In the genomic region with DNA sequence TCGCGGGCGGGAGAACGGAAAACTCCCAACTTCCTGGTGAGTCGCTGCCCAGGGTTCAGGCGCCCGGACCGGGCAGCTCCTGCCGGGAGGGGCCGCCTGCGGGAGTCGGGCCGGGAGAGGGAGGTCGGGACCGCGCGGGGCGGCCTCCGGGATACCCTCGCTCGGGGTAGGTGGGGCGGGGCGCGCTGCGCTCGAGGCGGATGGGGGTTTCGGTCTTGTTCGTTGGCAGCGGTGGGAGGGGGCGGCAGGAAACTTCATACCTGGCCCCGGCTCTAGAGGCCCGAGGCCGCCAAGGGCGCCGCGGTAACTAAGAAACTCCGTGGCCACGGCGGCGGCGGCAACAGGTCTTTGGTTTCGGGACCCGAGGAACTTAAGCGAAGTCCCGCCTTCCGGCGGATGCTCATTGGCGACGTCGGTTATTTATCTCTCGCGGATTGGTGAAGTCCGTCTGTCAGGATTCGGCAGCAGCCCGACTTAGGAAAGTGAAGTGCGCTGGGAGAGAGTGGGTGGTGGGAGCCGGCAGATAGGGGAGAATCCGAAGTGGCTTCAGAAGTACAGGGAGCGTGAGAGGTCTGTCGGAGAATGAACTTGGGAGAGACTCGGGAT, we compare ENCODE assay signal across 8 cellular contexts. TPM values are rescaled to one million over a fixed set of nuclear protein-coding genes. Genes with fewer than 3 reads are reported as not detected.
DNase-seq lines count a peak whose midpoint lies in the region; ATAC-seq and TF ChIP-seq lines count a peak whose summit lies in the region.

No MANE protein-coding gene starts in this region.

- H3K79me2 ChIP-seq in SK-N-SH (ENCODE audit: insufficient read depth), result peaks cover 61% of the 10 kb centered on the region

- H3K4me1 ChIP-seq in SK-N-SH (ENCODE audit: control insufficient read depth in 1 of 2, insufficient read depth in 2 of 2, low read depth in 1 of 2, low read length in 1 of 2) (peaks cover 34 to 40% of the 10 kb centered on the region in 2 experiments; a peak in 3 of 4 replicates), suprapubic skin (peaks cover 46% of the 10 kb centered on the region)

- H3K27me3 Mint-ChIP-seq in activated naive CD4-positive, alpha-beta T cell treated with anti-CD3 and anti-CD28 coated beads, Interleukin-2, amount 50 U/mL, for 24 hours, result no peaks in the 10 kb centered on the region

- no peaks in the 10 kb centered on the region for H3K9me2 ChIP-seq in SK-N-SH

- H3K4me1 Mint-ChIP-seq in activated naive CD4-positive, alpha-beta T cell treated with anti-CD3 and anti-CD28 coated beads, Interleukin-2, amount 50 U/mL, for 24 hours, result peaks cover 41% of the 10 kb centered on the region

- H3K27ac ChIP-seq in SK-N-SH (ENCODE audit: low read depth in 2 of 2, low read length in 1 of 2) (peak overlapping the region; percentile 81 to 97), suprapubic skin (peak overlapping the region; percentile 100)

- H3K27me3 ChIP-seq in SK-N-SH (ENCODE audit: insufficient read depth) (no peaks in the 10 kb centered on the region), suprapubic skin (no peaks in the 10 kb centered on the region)

- no peaks in the 10 kb centered on the region for H3K9me3 Mint-ChIP-seq in activated naive CD4-positive, alpha-beta T cell treated with anti-CD3 and anti-CD28 coated beads, Interleukin-2, amount 50 U/mL, for 24 hours

- no peak for TF ChIP-seq RAD21 in SK-N-SH (IDR thresholded peaks at IDR 0.05; ENCODE audit: low read length)

- TF ChIP-seq CTCF in SK-N-SH (IDR thresholded peaks at IDR 0.05) (no peak), suprapubic skin (IDR thresholded peaks at IDR 0.05) (no peak)

- POLR2A ChIA-PET in SK-N-SH (lab: Yijun Ruan, JAX), result no interaction called here

- TF ChIP-seq EP300 in SK-N-SH (IDR thresholded peaks at IDR 0.05; ENCODE audit: borderline replicate concordance in 1 of 2, low read depth in 1 of 2, low read length in 1 of 2) (no peak), suprapubic skin (IDR thresholded peaks at IDR 0.05) (no peak)

- TF ChIP-seq POLR2A in suprapubic skin (IDR thresholded peaks at IDR 0.05), result peak in 1 of 2 donors; percentile 50

- H4K20me1 ChIP-seq in SK-N-SH (ENCODE audit: insufficient read depth), result peaks cover 28% of the 10 kb centered on the region

- WGBS in SK-N-SH (ENCODE audit: low lambda C conversion rate), result under 1% methylated on average over 22 of the region's 62 CpGs
- 0% methylated on average over 22 of the region's 62 CpGs for WGBS in suprapubic skin

- H3K9ac ChIP-seq in SK-N-SH, result peak overlapping the region; percentile 88

- H3K4me3 Mint-ChIP-seq in activated naive CD4-positive, alpha-beta T cell treated with anti-CD3 and anti-CD28 coated beads, Interleukin-2, amount 50 U/mL, for 24 hours, result peak overlapping the region; percentile 99

- H3K4me3 ChIP-seq in SK-N-SH (ENCODE audit: low read depth in 2 of 2, low read length in 1 of 2), result peak overlapping the region; percentile 75 to 97
- H3K4me3 ChIP-seq in suprapubic skin, result peak overlapping the region; percentile 98

- DNase-seq in GM04504 (ENCODE audit: low read depth) (peak; percentile 71), NAMALWA (ENCODE audit: low spot score) (peak; percentile 91), SK-N-SH (peak; percentile 82), globus pallidus (ENCODE audit: low spot score) (peak; percentile 96), nucleus accumbens (lab: John Stamatoyannopoulos, UW) (peak; percentile 50 to 95 (median 86)), suprapubic skin (ENCODE audit: low spot score in 2 of 2) (peak; percentile 91 to 96)

- H3K36me3 ChIP-seq in SK-N-SH (replicated peaks in 1 of 2; ENCODE audit: control insufficient read depth in 1 of 2, insufficient read depth in 2 of 2, low read length in 1 of 2) (peaks cover 2 to 7% of the 10 kb centered on the region in 2 experiments), suprapubic skin (no peaks in the 10 kb centered on the region)

- peaks cover 57% of the 10 kb centered on the region for H3F3A ChIP-seq in SK-N-SH (replicated peaks; ENCODE audit: insufficient read depth)

- CTCF ChIA-PET in SK-N-SH (lab: Yijun Ruan, JAX), result interaction anchor here (0.6 to 2.1 kb wide), 11 partner anchors 9 to 307 kb away, joined by 3 to 13 read pairs (median 3); no protein-coding TSS in a partner anchor

- H3K4me2 ChIP-seq in SK-N-SH, result peak overlapping the region; percentile 82

- peaks cover 4% of the 10 kb centered on the region for H3K36me3 Mint-ChIP-seq in activated naive CD4-positive, alpha-beta T cell treated with anti-CD3 and anti-CD28 coated beads, Interleukin-2, amount 50 U/mL, for 24 hours

- peak overlapping the region; percentile 100 for H3K27ac Mint-ChIP-seq in activated naive CD4-positive, alpha-beta T cell treated with anti-CD3 and anti-CD28 coated beads, Interleukin-2, amount 50 U/mL, for 24 hours

- no peak overlapping the region for H2AFZ ChIP-seq in SK-N-SH (ENCODE audit: low read depth)

- peak; percentile 45 for ATAC-seq in HG02571 (IDR thresholded peaks at IDR 0.05; ENCODE audit: unreplicated experiment)

- no peaks in the 10 kb centered on the region for H3K9me3 ChIP-seq in SK-N-SH
- no peaks in the 10 kb centered on the region for H3K9me3 ChIP-seq in suprapubic skin

TF ChIP-seq in SK-N-SH, 30 proteins besides CTCF, POLR2A, EP300 and RAD21 (continues in another document):
- TF ChIP-seq GABPA (IDR thresholded peaks at IDR 0.05; ENCODE audit: low read depth) (peak; percentile 47; the same call in 1 of the 2 replicates), SMC3 (IDR thresholded peaks at IDR 0.05; ENCODE audit: low read depth, low read length) (no peak), CHD2 (IDR thresholded peaks at IDR 0.05; ENCODE audit: low read length, partially characterized antibody) (peak; percentile 15), GATA2 (CRISPR knock-in tag; IDR thresholded peaks at IDR 0.05) (no peak), TAF1 (IDR thresholded peaks at IDR 0.05; ENCODE audit: borderline replicate concordance, low read depth, low read length) (peak; percentile 70; the same call in 1 of the 2 replicates), TCF12 (IDR thresholded peaks at IDR 0.05) (no peak), TEAD4 (IDR thresholded peaks at IDR 0.05; ENCODE audit: borderline replicate concordance, insufficient read depth) (0 out of 2 replicates have a peak, but pooled peaks have one; percentile 6), MXI1 (IDR thresholded peaks at IDR 0.05; ENCODE audit: low read depth, low read length) (peak; percentile 59; the same call in 1 of the 2 replicates), FOSL2 (IDR thresholded peaks at IDR 0.05; ENCODE audit: borderline replicate concordance, low read depth) (no peak), SIN3A (IDR thresholded peaks at IDR 0.05; ENCODE audit: borderline replicate concordance, low read depth, low read length) (0 out of 2 replicates have a peak, but pooled peaks have one; percentile 9)
- TF ChIP-seq, protein P1, sequence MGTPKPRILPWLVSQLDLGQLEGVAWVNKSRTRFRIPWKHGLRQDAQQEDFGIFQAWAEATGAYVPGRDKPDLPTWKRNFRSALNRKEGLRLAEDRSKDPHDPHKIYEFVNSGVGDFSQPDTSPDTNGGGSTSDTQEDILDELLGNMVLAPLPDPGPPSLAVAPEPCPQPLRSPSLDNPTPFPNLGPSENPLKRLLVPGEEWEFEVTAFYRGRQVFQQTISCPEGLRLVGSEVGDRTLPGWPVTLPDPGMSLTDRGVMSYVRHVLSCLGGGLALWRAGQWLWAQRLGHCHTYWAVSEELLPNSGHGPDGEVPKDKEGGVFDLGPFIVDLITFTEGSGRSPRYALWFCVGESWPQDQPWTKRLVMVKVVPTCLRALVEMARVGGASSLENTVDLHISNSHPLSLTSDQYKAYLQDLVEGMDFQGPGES (IDR thresholded peaks at IDR 0.05; ENCODE audit: low read depth, low read length), result no peak
- TF ChIP-seq, protein P2, sequence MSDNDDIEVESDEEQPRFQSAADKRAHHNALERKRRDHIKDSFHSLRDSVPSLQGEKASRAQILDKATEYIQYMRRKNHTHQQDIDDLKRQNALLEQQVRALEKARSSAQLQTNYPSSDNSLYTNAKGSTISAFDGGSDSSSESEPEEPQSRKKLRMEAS (IDR thresholded peaks at IDR 0.05; ENCODE audit: low read depth), result no peak
- TF ChIP-seq, protein P3, sequence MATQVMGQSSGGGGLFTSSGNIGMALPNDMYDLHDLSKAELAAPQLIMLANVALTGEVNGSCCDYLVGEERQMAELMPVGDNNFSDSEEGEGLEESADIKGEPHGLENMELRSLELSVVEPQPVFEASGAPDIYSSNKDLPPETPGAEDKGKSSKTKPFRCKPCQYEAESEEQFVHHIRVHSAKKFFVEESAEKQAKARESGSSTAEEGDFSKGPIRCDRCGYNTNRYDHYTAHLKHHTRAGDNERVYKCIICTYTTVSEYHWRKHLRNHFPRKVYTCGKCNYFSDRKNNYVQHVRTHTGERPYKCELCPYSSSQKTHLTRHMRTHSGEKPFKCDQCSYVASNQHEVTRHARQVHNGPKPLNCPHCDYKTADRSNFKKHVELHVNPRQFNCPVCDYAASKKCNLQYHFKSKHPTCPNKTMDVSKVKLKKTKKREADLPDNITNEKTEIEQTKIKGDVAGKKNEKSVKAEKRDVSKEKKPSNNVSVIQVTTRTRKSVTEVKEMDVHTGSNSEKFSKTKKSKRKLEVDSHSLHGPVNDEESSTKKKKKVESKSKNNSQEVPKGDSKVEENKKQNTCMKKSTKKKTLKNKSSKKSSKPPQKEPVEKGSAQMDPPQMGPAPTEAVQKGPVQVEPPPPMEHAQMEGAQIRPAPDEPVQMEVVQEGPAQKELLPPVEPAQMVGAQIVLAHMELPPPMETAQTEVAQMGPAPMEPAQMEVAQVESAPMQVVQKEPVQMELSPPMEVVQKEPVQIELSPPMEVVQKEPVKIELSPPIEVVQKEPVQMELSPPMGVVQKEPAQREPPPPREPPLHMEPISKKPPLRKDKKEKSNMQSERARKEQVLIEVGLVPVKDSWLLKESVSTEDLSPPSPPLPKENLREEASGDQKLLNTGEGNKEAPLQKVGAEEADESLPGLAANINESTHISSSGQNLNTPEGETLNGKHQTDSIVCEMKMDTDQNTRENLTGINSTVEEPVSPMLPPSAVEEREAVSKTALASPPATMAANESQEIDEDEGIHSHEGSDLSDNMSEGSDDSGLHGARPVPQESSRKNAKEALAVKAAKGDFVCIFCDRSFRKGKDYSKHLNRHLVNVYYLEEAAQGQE (IDR thresholded peaks at IDR 0.05; ENCODE audit: low read depth, low read length), result no peak
- TF ChIP-seq, protein P4, sequence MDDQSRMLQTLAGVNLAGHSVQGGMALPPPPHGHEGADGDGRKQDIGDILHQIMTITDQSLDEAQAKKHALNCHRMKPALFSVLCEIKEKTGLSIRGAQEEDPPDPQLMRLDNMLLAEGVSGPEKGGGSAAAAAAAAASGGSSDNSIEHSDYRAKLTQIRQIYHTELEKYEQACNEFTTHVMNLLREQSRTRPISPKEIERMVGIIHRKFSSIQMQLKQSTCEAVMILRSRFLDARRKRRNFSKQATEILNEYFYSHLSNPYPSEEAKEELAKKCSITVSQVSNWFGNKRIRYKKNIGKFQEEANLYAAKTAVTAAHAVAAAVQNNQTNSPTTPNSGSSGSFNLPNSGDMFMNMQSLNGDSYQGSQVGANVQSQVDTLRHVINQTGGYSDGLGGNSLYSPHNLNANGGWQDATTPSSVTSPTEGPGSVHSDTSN (IDR thresholded peaks at IDR 0.05), result peak; percentile 93

RNA-seq across cellular contexts. Expression of a gene that starts 0.5 kb away (rescaled TPM):
- 85.8 and 146 TPM in 2 replicates for polyA plus RNA-seq in SK-N-SH (2012; rRNA removed)
- 148 and 159 TPM in 2 replicates for polyA plus RNA-seq in SK-N-SH (2012; cell fraction: cytosol; rRNA removed)
- 72.1 and 172 TPM in 2 replicates for polyA plus RNA-seq in SK-N-SH (2012; cell fraction: nucleus; rRNA removed)
- total RNA-seq in suprapubic skin, result 10 to 100 TPM; 45.7 to 75.7 (median 53.5) TPM

Comparison
In these comparisons a context has a peak if more than half of its experiments do, and no peak if none do; other contexts are left out.
1. Peak in every context shown above with its lines: DNase-seq, ATAC-seq, H3K4me3 ChIP-seq and H3K27ac ChIP-seq.